Comparison of ENCODE assay signal across 24 cellular contexts in the genomic region with DNA sequence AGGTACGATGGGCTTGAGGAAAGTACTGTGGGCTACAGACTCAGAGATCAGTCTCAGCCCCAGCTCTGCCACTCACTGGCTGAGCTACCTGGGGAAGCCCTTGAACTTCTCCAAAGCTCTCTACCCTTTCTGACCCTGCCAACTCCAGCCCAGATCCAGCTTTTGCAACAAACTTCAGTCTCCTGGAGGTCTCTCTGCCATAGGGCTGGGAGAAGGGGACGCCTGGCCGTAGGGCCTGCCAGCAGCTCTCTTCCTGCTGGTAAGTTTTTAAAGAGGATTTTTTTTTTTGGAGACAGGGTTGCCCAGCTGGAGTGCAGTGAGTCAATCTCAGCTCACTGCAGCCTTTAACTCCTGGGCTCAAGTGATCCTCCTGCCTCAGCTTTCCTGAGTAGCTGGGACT.
"Had no signal": no experiment of that assay in that cellular context is flagged by ENCODE, and none has a peak within 500 bp of the region (broad histone marks: within the 10 kb centered on the region; RNA-seq: fewer than 3 reads in every experiment).

No MANE protein-coding gene starts in this region.

- H3K4me3 ChIP-seq: breast epithelium, K562, Peyer's patch, SJSA1 had no signal

- H3K4me1 ChIP-seq: breast epithelium, SJSA1 had no signal

- ATAC-seq: K562, SK-N-SH treated with all-trans-retinoic acid at 6 μM for 48 hours had no signal

- H3K27me3 Mint-ChIP-seq: activated CD4-positive, alpha-beta memory T cell treated with anti-CD3 and anti-CD28 coated beads for 36 hours; activated CD4-positive, alpha-beta T cell treated with anti-CD3 and anti-CD28 coated beads, Interleukin-2, amount 10 ng/mL, durations not matched to agents 7 days and 5 days; activated naive CD8-positive, alpha-beta T cell treated with anti-CD3 and anti-CD28 coated beads, Interleukin-2, amount 10 ng/mL, durations not matched to agents 7 days and 5 days had no signal

- DNase-seq: activated CD4-positive, alpha-beta memory T cell treated with anti-CD3 and anti-CD28 coated beads for 36 hours; activated CD4-positive, alpha-beta T cell treated with anti-CD3 and anti-CD28 coated beads, Interleukin-2, amount 10 ng/mL, durations not matched to agents 7 days and 5 days; activated CD4-positive, CD25-positive, alpha-beta regulatory T cell; activated naive CD4-positive, alpha-beta T cell treated with anti-CD3 and anti-CD28 coated beads, Interleukin-2, amount 50 U/mL, for 16 hours; activated naive CD8-positive, alpha-beta T cell treated with anti-CD3 and anti-CD28 coated beads, Interleukin-2, amount 10 ng/mL, durations not matched to agents 7 days and 5 days; activated T-cell treated with anti-CD3 and anti-CD28 coated beads for 4 hours; activated T-cell treated with anti-CD3 and anti-CD28 coated beads, Interleukin-2, amount 50 U/mL, for 48 hours; aorta; caudate nucleus; Karpas-422; MM.1S; NCI-H1105; NCI-H1436; NCI-H187; NCI-H2081; NCI-H510A treated with DMSO at 0.1 percent for 48 hours; NCI-H69; Peyer's patch; SHP77; SW 1271 had no signal

- H3K9me3 ChIP-seq: breast epithelium, Peyer's patch, SJSA1 had no signal

- H3K27ac ChIP-seq: breast epithelium, Peyer's patch, SJSA1 had no signal

- H3K27ac Mint-ChIP-seq: activated CD4-positive, alpha-beta memory T cell treated with anti-CD3 and anti-CD28 coated beads for 36 hours; activated CD4-positive, alpha-beta T cell treated with anti-CD3 and anti-CD28 coated beads, Interleukin-2, amount 10 ng/mL, durations not matched to agents 7 days and 5 days; activated naive CD8-positive, alpha-beta T cell treated with anti-CD3 and anti-CD28 coated beads, Interleukin-2, amount 10 ng/mL, durations not matched to agents 7 days and 5 days had no signal

- H3K27me3 ChIP-seq: breast epithelium, Peyer's patch, SJSA1 had no signal

- H3K9me3 Mint-ChIP-seq: activated CD4-positive, alpha-beta memory T cell treated with anti-CD3 and anti-CD28 coated beads for 36 hours; activated CD4-positive, alpha-beta T cell treated with anti-CD3 and anti-CD28 coated beads, Interleukin-2, amount 10 ng/mL, durations not matched to agents 7 days and 5 days; activated naive CD8-positive, alpha-beta T cell treated with anti-CD3 and anti-CD28 coated beads, Interleukin-2, amount 10 ng/mL, durations not matched to agents 7 days and 5 days had no signal

- H3K4me3 Mint-ChIP-seq: activated CD4-positive, alpha-beta memory T cell treated with anti-CD3 and anti-CD28 coated beads for 36 hours; activated CD4-positive, alpha-beta T cell treated with anti-CD3 and anti-CD28 coated beads, Interleukin-2, amount 10 ng/mL, durations not matched to agents 7 days and 5 days; activated naive CD8-positive, alpha-beta T cell treated with anti-CD3 and anti-CD28 coated beads, Interleukin-2, amount 10 ng/mL, durations not matched to agents 7 days and 5 days had no signal

- H3K36me3 ChIP-seq: breast epithelium had no signal
